ENCODE assay signal across 15 cellular contexts in genomic region chr13:103277099-103277498, GRCh38.
A peak's percentile ranks its signal among the peaks of the same experiment; 100 is the strongest.
DNase-seq lines count a peak whose midpoint lies in the region; ATAC-seq and TF ChIP-seq lines count a peak whose summit lies in the region.
"Had no signal": no experiment of that assay in that cellular context is flagged by ENCODE, and none has a peak within 500 bp of the region (broad histone marks: within the 10 kb centered on the region; RNA-seq: fewer than 3 reads in every experiment).

No MANE protein-coding gene starts in this region.

- H3K36me3 ChIP-seq in esophagus squamous epithelium, result no peaks in the 10 kb centered on the region
- H3K36me3 ChIP-seq: BE2C, right lobe of liver, uterus had no signal

- H3K27me3 ChIP-seq in esophagus squamous epithelium, result no peaks in the 10 kb centered on the region
- H3K27me3 ChIP-seq: BE2C, right lobe of liver, uterus had no signal

- ATAC-seq in GM18508 (IDR thresholded peaks at IDR 0.05; ENCODE audit: insufficient read depth, unreplicated experiment), result peak; percentile 92
- ATAC-seq in GM21367 (IDR thresholded peaks at IDR 0.05; ENCODE audit: unreplicated experiment), result peak; percentile 95
- ATAC-seq in HG02970 (IDR thresholded peaks at IDR 0.05; ENCODE audit: low FRiP score, unreplicated experiment), result peak; percentile 86
- peak; percentile 85 for ATAC-seq in HG03575 (IDR thresholded peaks at IDR 0.05; ENCODE audit: extremely low read depth, insufficient number of reproducible peaks, low FRiP score, unreplicated experiment)
- no peak for ATAC-seq in natural killer cell
- ATAC-seq: Panc1, right lobe of liver had no signal

- no peak overlapping the region for H3K4me3 Mint-ChIP-seq in chondrocyte (ENCODE audit: unreplicated experiment)
- H3K4me3 Mint-ChIP-seq in natural killer cell, result no peak overlapping the region

- H3K27ac Mint-ChIP-seq in chondrocyte (ENCODE audit: unreplicated experiment) (no peak overlapping the region), natural killer cell (no peak overlapping the region)

- H3K27me3 Mint-ChIP-seq in chondrocyte (ENCODE audit: low read depth) (no peaks in the 10 kb centered on the region), natural killer cell (ENCODE audit: low read depth in 2 of 2) (no peaks in the 10 kb centered on the region)

- H3K36me3 Mint-ChIP-seq in chondrocyte (ENCODE audit: low read depth) (no peaks in the 10 kb centered on the region), natural killer cell (no peaks in the 10 kb centered on the region)

- H3K27ac ChIP-seq in esophagus squamous epithelium, result no peak overlapping the region
- H3K27ac ChIP-seq: right lobe of liver, uterus had no signal

- DNase-seq in chondrocyte (ENCODE audit: low spot score), result no peak
- no peak for DNase-seq in NCI-H1048 (lab: John Stamatoyannopoulos, UW)
- DNase-seq in esophagus squamous epithelium (lab: John Stamatoyannopoulos, UW), result no peak
- no peak for DNase-seq in natural killer cell
- DNase-seq: anterior cingulate cortex, BE2C, NCI-H2029, right lobe of liver, T1000, uterus had no signal

- intact Hi-C loops in esophagus squamous epithelium (cut with DNase I) (no loop called here), natural killer cell (cut with micrococcal nuclease) (no loop called here)

- H3K9me3 Mint-ChIP-seq in chondrocyte (ENCODE audit: low read depth) (no peaks in the 10 kb centered on the region), natural killer cell (peaks cover 0 to 3% of the 10 kb centered on the region in 2 donors)

- no peaks in the 10 kb centered on the region for H3K9me3 ChIP-seq in esophagus squamous epithelium
- H3K9me3 ChIP-seq: BE2C, right lobe of liver, uterus had no signal

- H3K4me3 ChIP-seq in esophagus squamous epithelium, result no peak overlapping the region
- H3K4me3 ChIP-seq: right lobe of liver, uterus had no signal

- peaks cover 0 to 6% (median 0%) of the 10 kb centered on the region in 3 donors for H3K4me1 ChIP-seq in esophagus squamous epithelium
- H3K4me1 ChIP-seq: right lobe of liver, uterus had no signal

- WGBS in esophagus squamous epithelium, 2 donors, result 19 to 52% methylated on average over 1 of the region's 1 CpG

- TF ChIP-seq CTCF in chondrocyte (IDR thresholded peaks at IDR 0.05) (no peak), esophagus squamous epithelium (IDR thresholded peaks at IDR 0.05) (no peak), natural killer cell (IDR thresholded peaks at IDR 0.05) (no peak)

- H3K4me1 Mint-ChIP-seq in chondrocyte (ENCODE audit: low read depth) (peaks cover 8% of the 10 kb centered on the region), natural killer cell (no peaks in the 10 kb centered on the region)

- no peak for TF ChIP-seq POLR2A in esophagus squamous epithelium (IDR thresholded peaks at IDR 0.05)

Comparison
In these comparisons a context has a peak if more than half of its experiments do, and no peak if none do; other contexts are left out.
1. ATAC-seq: peak in GM18508 (single experiment), GM21367 (single experiment), HG02970 (single experiment) and HG03575 (single experiment); none in natural killer cell (0 of 3).